13 cellular contexts compared by ENCODE assay signal in genomic region chr2:24863636-24864035, GRCh38.
"Had no signal": no experiment of that assay in that cellular context is flagged by ENCODE, and none has a peak within 500 bp of the region (broad histone marks: within the 10 kb centered on the region; RNA-seq: fewer than 3 reads in every experiment).

No MANE protein-coding gene starts in this region.

- FAIRE-seq: kidney, TTC549 had no signal

- H3K4me3 ChIP-seq: dorsolateral prefrontal cortex, smooth muscle cell had no signal

- H3K4me1 Mint-ChIP-seq: activated T-helper 17 cell treated with anti-CD3 and anti-CD28 coated beads, Interleukin-2, amount 50 U/mL, for 72 hours; stimulated activated memory B cell treated with anti-CD40 and anti-IgM and Interleukin-4, amounts not matched to agents 10 μg/mL and 1 μg/mL and 100 μg/mL, for 72 hours had no signal

- DNase-seq: activated CD4-positive, alpha-beta T cell treated with anti-CD3 and anti-CD28 coated beads, Interleukin-2, amount 10 ng/mL, durations not matched to agents 7 days and 5 days; activated CD4-positive, CD25-positive, alpha-beta regulatory T cell; activated CD8-positive, alpha-beta memory T cell treated with anti-CD3 and anti-CD28 coated beads for 24 hours; activated naive CD4-positive, alpha-beta T cell treated with anti-CD3 and anti-CD28 coated beads, Interleukin-2, amount 50 U/mL, for 16 hours; dorsolateral prefrontal cortex; foreskin melanocyte; kidney; T-helper 17 cell; trophoblast cell had no signal

- H3K27me3 Mint-ChIP-seq: activated CD4-positive, alpha-beta T cell treated with anti-CD3 and anti-CD28 coated beads, Interleukin-2, amount 10 ng/mL, durations not matched to agents 7 days and 5 days; activated T-helper 17 cell treated with anti-CD3 and anti-CD28 coated beads, Interleukin-2, amount 50 U/mL, for 72 hours; stimulated activated memory B cell treated with anti-CD40 and anti-IgM and Interleukin-4, amounts not matched to agents 10 μg/mL and 1 μg/mL and 100 μg/mL, for 72 hours; T-helper 17 cell had no signal

- H3K27ac Mint-ChIP-seq: activated CD4-positive, alpha-beta T cell treated with anti-CD3 and anti-CD28 coated beads, Interleukin-2, amount 10 ng/mL, durations not matched to agents 7 days and 5 days; activated T-helper 17 cell treated with anti-CD3 and anti-CD28 coated beads, Interleukin-2, amount 50 U/mL, for 72 hours; stimulated activated memory B cell treated with anti-CD40 and anti-IgM and Interleukin-4, amounts not matched to agents 10 μg/mL and 1 μg/mL and 100 μg/mL, for 72 hours; T-helper 17 cell had no signal

- H3K4me2 ChIP-seq: smooth muscle cell had no signal

- ATAC-seq: activated T-helper 17 cell treated with anti-CD3 and anti-CD28 coated beads, Interleukin-2, amount 50 U/mL, for 72 hours; stimulated activated memory B cell treated with anti-CD40 and anti-IgM and Interleukin-4, amounts not matched to agents 10 μg/mL and 1 μg/mL and 100 μg/mL, for 72 hours; T-helper 17 cell had no signal

- H3K4me3 Mint-ChIP-seq: activated CD4-positive, alpha-beta T cell treated with anti-CD3 and anti-CD28 coated beads, Interleukin-2, amount 10 ng/mL, durations not matched to agents 7 days and 5 days; activated T-helper 17 cell treated with anti-CD3 and anti-CD28 coated beads, Interleukin-2, amount 50 U/mL, for 72 hours; stimulated activated memory B cell treated with anti-CD40 and anti-IgM and Interleukin-4, amounts not matched to agents 10 μg/mL and 1 μg/mL and 100 μg/mL, for 72 hours; T-helper 17 cell had no signal

- H3K9me3 Mint-ChIP-seq: activated CD4-positive, alpha-beta T cell treated with anti-CD3 and anti-CD28 coated beads, Interleukin-2, amount 10 ng/mL, durations not matched to agents 7 days and 5 days; activated T-helper 17 cell treated with anti-CD3 and anti-CD28 coated beads, Interleukin-2, amount 50 U/mL, for 72 hours; stimulated activated memory B cell treated with anti-CD40 and anti-IgM and Interleukin-4, amounts not matched to agents 10 μg/mL and 1 μg/mL and 100 μg/mL, for 72 hours had no signal

- H3K27me3 ChIP-seq: dorsolateral prefrontal cortex had no signal
